Comparison of ENCODE assay signal across 8 cellular contexts in genomic region chr6:154529957-154530356, GRCh38. TPM values are rescaled to one million over a fixed set of nuclear protein-coding genes. Genes with fewer than 3 reads are reported as not detected.
"Had no signal": no experiment of that assay in that cellular context is flagged by ENCODE, and none has a peak within 500 bp of the region (broad histone marks: within the 10 kb centered on the region; RNA-seq: fewer than 3 reads in every experiment).

No MANE protein-coding gene starts in this region.

- H3K27ac Mint-ChIP-seq: IgD-negative memory B cell had no signal

- H3K4me1 Mint-ChIP-seq: IgD-negative memory B cell had no signal

- H3K9me3 Mint-ChIP-seq: IgD-negative memory B cell had no signal

- H3K27ac ChIP-seq: HL-60 had no signal

- H3K4me3 ChIP-seq: K562 had no signal

- FAIRE-seq: HepG2, HTR-8/SVneo, K562 had no signal

- ATAC-seq: HepG2, K562 had no signal

- H3K36me3 Mint-ChIP-seq: IgD-negative memory B cell had no signal

- DNase-seq: IMR-90, KBM-7, KG1 had no signal

- H3K4me3 Mint-ChIP-seq: IgD-negative memory B cell had no signal

RNA-seq across cellular contexts. Expression of gene CNKSR3, which starts 19.5 kb away (rescaled TPM):
- polyA plus RNA-seq: IgD-negative memory B cell had no signal
